Comparison of ENCODE assay signal across 8 cellular contexts in genomic region chr12:53675701-53676607, GRCh38. TPM values are rescaled to one million over a fixed set of nuclear protein-coding genes. Genes with fewer than 3 reads are reported as not detected.
DNase-seq lines count a peak whose midpoint lies in the region; ATAC-seq and TF ChIP-seq lines count a peak whose summit lies in the region.

ATP5MC2 (minus strand) TSS chr12:53676083; CDS start chr12:53672614, 3,469 bp downstream.

- peak within 1 kb of the TSS; percentile 71 to 74 for H3K4me3 ChIP-seq in right atrium auricular region
- peak within 1 kb of the TSS; percentile 66 to 84 for H3K4me3 ChIP-seq in uterus

- H3K36me3 ChIP-seq in right atrium auricular region (peaks cover 24% of the 10 kb centered on the region), uterus (no peaks in the 10 kb centered on the region)

- H3K27ac ChIP-seq in right atrium auricular region, result peak within 1 kb of the TSS; percentile 91 to 92
- peak within 1 kb of the TSS; percentile 92 to 97 for H3K27ac ChIP-seq in uterus

- TF ChIP-seq POLR2A in uterus (IDR thresholded peaks at IDR 0.05), result peak; percentile 55 to 70

- intact Hi-C loops in T-helper 2 cell treated with Interferon-gamma antibody and Interleukin-4, amounts not matched to agents 100 ng/mL and 5 ng/mL, for 36 hours (cut with micrococcal nuclease), result loop anchor here (1.0 to 10.0 kb wide), 5 partner anchors 50 to 351 kb away; partner anchors contain the start of genes AAAS, ATF7 and CALCOCO1
- intact Hi-C loops in uterus (cut with DNase I; ENCODE audit: low total_unique reads), result loop anchor here (5.0 kb wide), 1 partner anchor 134 kb away; no protein-coding TSS in a partner anchor

- no peaks in the 10 kb centered on the region for H3K27me3 ChIP-seq in right atrium auricular region
- H3K27me3 ChIP-seq in uterus, result no peaks in the 10 kb centered on the region

- peak; percentile 98 for DNase-seq in NCI-H187 treated with DMSO at 0.1 percent for 48 hours (lab: John Stamatoyannopoulos, UW)
- peak; percentile 92 to 100 (median 98) for DNase-seq in anterior cingulate cortex (lab: John Stamatoyannopoulos, UW)
- peak; percentile 98 for DNase-seq in right atrium auricular region (ENCODE audit: low spot score)
- DNase-seq in pulmonary artery endothelial cell (ENCODE audit: low read depth, low spot score), result peak; percentile 96
- peak; percentile 97 to 98 for DNase-seq in uterus

- H3K4me1 ChIP-seq in right atrium auricular region (peaks cover 0 to 40% of the 10 kb centered on the region in 2 donors), uterus (peaks cover 0 to 6% of the 10 kb centered on the region in 2 donors)

- TF ChIP-seq CTCF in right atrium auricular region (IDR thresholded peaks at IDR 0.05) (peak; percentile 97 to 99), uterus (IDR thresholded peaks at IDR 0.05) (peak; percentile 97 to 100 (median 98))

- ATAC-seq in GM18502 (IDR thresholded peaks at IDR 0.05; ENCODE audit: poor library complexity, unreplicated experiment) (peak; percentile 93), HG02970 (IDR thresholded peaks at IDR 0.05; ENCODE audit: low FRiP score, unreplicated experiment) (peak; percentile 96)

- H3K9me3 ChIP-seq in right atrium auricular region (no peaks in the 10 kb centered on the region), uterus (no peaks in the 10 kb centered on the region)

RNA-seq across cellular contexts. Expression of gene ATP5MC2, which starts in this region (rescaled TPM):
- total RNA-seq in T-helper 2 cell treated with Interferon-gamma antibody and Interleukin-4, amounts not matched to agents 100 ng/mL and 5 ng/mL, for 36 hours, result 343 and 345 TPM in 2 replicates
- total RNA-seq in right atrium auricular region (100 to 1,000 TPM; 481 to 659 TPM), pulmonary artery endothelial cell (103 and 144 TPM in 2 replicates), uterus (100 to 1,000 TPM in 2 of 4 donors, 10 to 100 TPM in 2; 68.9 to 215 (median 133) TPM)

Comparison
In these comparisons a context has a peak if more than half of its experiments do, and no peak if none do; other contexts are left out.
1. Peak in every context shown above with its lines: DNase-seq, ATAC-seq, H3K4me3 ChIP-seq and H3K27ac ChIP-seq.